ENCODE assay signal across 33 cellular contexts in the genomic region with DNA sequence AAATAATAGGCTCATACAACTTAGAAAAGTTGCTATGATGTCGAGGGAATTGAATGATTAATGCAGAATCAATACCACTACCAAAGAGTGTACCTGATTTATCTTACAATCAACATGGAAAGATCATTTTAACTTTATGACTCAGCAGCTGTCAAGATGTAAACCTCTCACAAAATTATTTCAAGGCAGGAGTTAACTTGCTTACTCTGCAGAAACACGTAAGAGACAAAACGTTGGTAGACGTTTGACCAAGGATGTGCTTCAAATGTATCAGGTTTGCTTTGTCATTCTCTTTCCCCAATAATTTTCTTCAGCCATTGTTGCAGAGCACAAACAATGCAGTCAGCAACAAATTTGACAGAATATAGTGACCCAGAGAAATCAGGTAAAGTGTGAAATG.
"Had no signal": no experiment of that assay in that cellular context is flagged by ENCODE, and none has a peak within 500 bp of the region (broad histone marks: within the 10 kb centered on the region; RNA-seq: fewer than 3 reads in every experiment).

No MANE protein-coding gene starts in this region.

- H3K36me3 ChIP-seq: adrenal gland, ascending aorta, brain microvascular endothelial cell, breast epithelium, cardiac muscle cell had no signal

- H3K4me3 ChIP-seq: adrenal gland, ascending aorta, breast epithelium, cardiac muscle cell had no signal

- DNase-seq: activated effector memory CD4-positive, alpha-beta T cell treated with anti-CD3 and anti-CD28 coated beads, Interleukin-2, amount 50 U/mL, for 16 hours; activated effector memory CD4-positive, alpha-beta T cell treated with Interleukin-2 at 50 U/mL for 16 hours; activated gamma-delta T cell; activated gamma-delta T cell treated with Interleukin-2 at 50 U/mL for 16 hours; activated naive CD4-positive, alpha-beta T cell; activated naive CD4-positive, alpha-beta T cell treated with anti-CD3 and anti-CD28 coated beads for 36 hours; activated naive CD4-positive, alpha-beta T cell treated with anti-CD3 and anti-CD28 coated beads, Interleukin-2, amount 10 ng/mL, durations not matched to agents 7 days and 5 days; activated naive CD4-positive, alpha-beta T cell treated with anti-CD3 and anti-CD28 coated beads, Interleukin-2, amount 50 U/mL, for 16 hours; activated naive CD4-positive, alpha-beta T cell treated with Interleukin-2 at 50 U/mL for 16 hours; activated naive CD8-positive, alpha-beta T cell treated with anti-CD3 and anti-CD28 coated beads for 36 hours; activated naive CD8-positive, alpha-beta T cell treated with anti-CD3 and anti-CD28 coated beads, Interleukin-2, amount 10 ng/mL, durations not matched to agents 7 days and 5 days; activated naive CD8-positive, alpha-beta T cell treated with anti-CD3 and anti-CD28 coated beads, Interleukin-2, amount 50 U/mL, for 24 hours; activated T-cell treated with anti-CD3 and anti-CD28 coated beads, Interleukin-2, amount 50 U/mL, for 1 hour; activated T-cell treated with anti-CD3 and anti-CD28 coated beads, Interleukin-2, amount 50 U/mL, for 24 hours; activated T-cell treated with anti-CD3 and anti-CD28 coated beads, Interleukin-2, amount 50 U/mL, for 4 hours; activated T-cell treated with anti-CD3 and anti-CD28 coated beads, Interleukin-2, amount 50 U/mL, for 48 hours; activated T-cell treated with anti-CD3 and anti-CD28 coated beads, Interleukin-2, amount 50 U/mL, for 72 hours; adrenal gland; amniotic stem cell; amygdala; anterior cingulate cortex; aorta; brain microvascular endothelial cell; caudate nucleus; central memory CD4-positive, alpha-beta T cell; cerebellar nuclear complex had no signal

- FAIRE-seq: astrocyte, bronchial epithelial cell had no signal

- H3K4me1 ChIP-seq: adrenal gland, ascending aorta, breast epithelium had no signal

- H3K27ac ChIP-seq: adrenal gland, ascending aorta, brain microvascular endothelial cell, breast epithelium, cardiac muscle cell had no signal

- ATAC-seq: activated naive CD4-positive, alpha-beta T cell treated with anti-CD3 and anti-CD28 coated beads, Interleukin-2, amount 50 U/mL, for 72 hours; activated naive CD8-positive, alpha-beta T cell treated with anti-CD3 and anti-CD28 coated beads, Interleukin-2, amount 50 U/mL, for 24 hours; activated T-cell treated with anti-CD3 and anti-CD28 coated beads, Interleukin-2, amount 50 U/mL, for 4 hours; activated T-cell treated with anti-CD3 and anti-CD28 coated beads, Interleukin-2, amount 50 U/mL, for 72 hours; activated T-helper 17 cell treated with anti-CD3 and anti-CD28 coated beads, Interleukin-2, amount 50 U/mL, for 72 hours had no signal

- H3K9me3 ChIP-seq: adrenal gland, ascending aorta had no signal

- H3K27me3 ChIP-seq: adrenal gland, ascending aorta, brain microvascular endothelial cell, breast epithelium, cardiac muscle cell had no signal
